Comparison of ENCODE assay signal across 8 cellular contexts in the genomic region with DNA sequence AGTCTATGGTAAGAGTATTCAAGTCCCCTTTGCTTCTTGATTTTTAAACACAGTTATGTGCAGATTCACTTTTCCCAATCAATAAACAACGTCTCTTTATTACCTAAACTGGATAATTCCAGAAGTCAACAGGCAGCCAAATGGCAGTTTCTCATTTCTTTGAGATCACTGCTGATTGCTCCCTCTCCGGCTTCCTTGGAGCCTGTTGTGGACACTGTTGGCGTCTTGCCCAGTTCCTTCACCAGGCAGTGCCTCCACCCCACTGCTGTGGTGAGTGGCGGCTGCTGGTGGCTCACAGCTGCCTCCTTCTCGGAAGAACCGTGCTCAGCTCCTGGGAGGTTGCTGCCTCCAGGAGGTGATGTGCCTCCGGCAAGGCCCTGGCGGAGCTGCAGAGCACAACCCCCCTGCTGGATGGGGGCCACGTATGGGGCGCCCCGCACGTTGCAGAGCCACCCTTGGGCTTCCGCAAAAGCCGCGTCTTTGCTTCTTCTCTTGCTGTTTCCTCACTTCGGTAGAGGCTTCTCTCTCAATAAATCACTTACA.
DNase-seq lines count a peak whose midpoint lies in the region; ATAC-seq and TF ChIP-seq lines count a peak whose summit lies in the region.

No MANE protein-coding gene starts in this region.

- no peak for TF ChIP-seq POLR2A in heart left ventricle (IDR thresholded peaks at IDR 0.05)

- ATAC-seq in heart left ventricle (peak; percentile 76 to 90 (median 86)), HG02571 (IDR thresholded peaks at IDR 0.05; ENCODE audit: unreplicated experiment) (no peak), GM19467 (IDR thresholded peaks at IDR 0.05; ENCODE audit: unreplicated experiment) (no peak)

- DNase-seq in 8988T: peak; percentile 75
- peak; percentile 88 for DNase-seq in MG63
- DNase-seq in SK-N-MC (ENCODE audit: low read depth, low spot score): peak; percentile 34
- DNase-seq in heart left ventricle: peak; percentile 65 to 82 (median 79)
- peak; percentile 63 for DNase-seq in stromal cell of bone marrow (ENCODE audit: low read depth)
- DNase-seq in islet precursor cell: no peak

- H3K27ac ChIP-seq in SK-N-MC: peak overlapping the region; percentile 34; the same call in 1 of the 2 replicates
- no peak overlapping the region for H3K27ac ChIP-seq in heart left ventricle

- peaks cover 0 to 17% (median 3%) of the 10 kb centered on the region in 12 donors for H3K4me1 ChIP-seq in heart left ventricle

- intact Hi-C loops in heart left ventricle (cut with DNase I): loop anchor here in 1 of 10 donors (10.0 kb wide), 1 partner anchor 181 kb away; no protein-coding TSS in a partner anchor

- WGBS in heart left ventricle, 4 donors: 46 to 59% (median 56%) methylated on average over 15 to 16 of the region's 16 CpGs

- H3K9ac ChIP-seq in SK-N-MC (ENCODE audit: insufficient read length): peak overlapping the region; percentile 32

- H3K27me3 ChIP-seq in MG63: no peaks in the 10 kb centered on the region
- H3K27me3 ChIP-seq in heart left ventricle: no peaks in the 10 kb centered on the region

- peak in 6 of 12 donors; percentile 9 to 46 (median 22) for TF ChIP-seq CTCF in heart left ventricle (IDR thresholded peaks at IDR 0.05)

- H3K36me3 ChIP-seq in MG63: no peaks in the 10 kb centered on the region
- no peaks in the 10 kb centered on the region for H3K36me3 ChIP-seq in SK-N-MC (ENCODE audit: insufficient read depth, low read length)
- H3K36me3 ChIP-seq in heart left ventricle: no peaks in the 10 kb centered on the region

- peak overlapping the region; percentile 13 for H3K4me3 ChIP-seq in MG63
- peak overlapping the region; percentile 62 for H3K4me3 ChIP-seq in SK-N-MC
- H3K4me3 ChIP-seq in heart left ventricle: no peak overlapping the region

- no peaks in the 10 kb centered on the region for H3K9me3 ChIP-seq in MG63
- no peaks in the 10 kb centered on the region for H3K9me3 ChIP-seq in SK-N-MC (ENCODE audit: low read depth, low read length)
- no peaks in the 10 kb centered on the region for H3K9me3 ChIP-seq in heart left ventricle

Comparison
In these comparisons a context has a peak if more than half of its experiments do, and no peak if none do; other contexts are left out.
1. H3K4me3 ChIP-seq: peak in MG63 (single experiment) and SK-N-MC (single experiment); none in heart left ventricle (0 of 12).
2. ATAC-seq: peak in heart left ventricle (4 of 4); none in HG02571 (single experiment) and GM19467 (single experiment).